ENCODE assay signal across 1 cellular context in the genomic region with DNA sequence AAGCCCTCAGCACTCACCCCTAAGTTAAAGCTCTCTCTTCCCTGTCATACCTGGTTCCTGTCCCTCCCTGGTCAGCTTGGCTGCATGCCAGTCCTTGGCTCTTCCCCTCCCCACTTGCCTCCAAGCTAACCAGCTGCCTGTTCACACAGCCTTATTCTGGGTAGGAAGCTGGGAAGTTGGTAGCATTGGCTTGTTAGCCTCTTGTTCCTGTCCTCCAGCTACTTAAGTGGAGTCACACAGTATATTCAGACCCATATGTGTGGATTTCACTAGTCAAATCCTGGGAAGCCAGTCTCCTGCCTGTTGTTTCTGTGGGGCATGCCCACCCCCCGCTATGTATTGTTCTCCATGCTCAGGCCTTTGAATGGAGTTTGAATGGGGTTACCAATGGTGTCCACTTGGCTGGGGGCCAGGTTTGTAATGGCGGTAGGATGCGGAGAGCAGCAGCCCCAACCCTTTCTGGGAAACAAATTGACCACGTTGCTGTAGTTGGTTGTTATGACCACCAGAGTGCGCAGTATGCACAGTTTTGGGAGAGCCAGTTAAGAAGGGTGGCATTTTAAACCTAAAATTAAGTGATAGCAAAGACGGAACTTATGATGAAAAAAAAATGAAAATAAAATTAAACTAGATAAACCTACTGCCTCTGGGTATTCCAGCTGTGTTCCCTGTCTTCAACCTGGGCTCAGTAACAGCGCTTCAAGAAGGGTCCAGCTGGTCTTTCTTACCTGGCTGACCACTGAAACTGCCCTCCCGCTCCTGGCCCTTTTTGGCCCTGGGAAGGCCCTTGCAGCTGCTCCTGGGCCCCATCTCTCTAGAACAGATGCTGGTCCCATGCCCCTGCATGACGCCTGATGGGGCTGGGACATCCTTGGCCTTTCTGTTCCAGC.
A peak's percentile ranks its signal among the peaks of the same experiment; 100 is the strongest.
TF ChIP-seq lines count a peak whose summit lies in the region.

No MANE protein-coding gene starts in this region.

TF ChIP-seq in HEK293, 187 proteins besides CTCF, POLR2A, EP300 and RAD21 (continued from another document):
- TF ChIP-seq, protein P1, sequence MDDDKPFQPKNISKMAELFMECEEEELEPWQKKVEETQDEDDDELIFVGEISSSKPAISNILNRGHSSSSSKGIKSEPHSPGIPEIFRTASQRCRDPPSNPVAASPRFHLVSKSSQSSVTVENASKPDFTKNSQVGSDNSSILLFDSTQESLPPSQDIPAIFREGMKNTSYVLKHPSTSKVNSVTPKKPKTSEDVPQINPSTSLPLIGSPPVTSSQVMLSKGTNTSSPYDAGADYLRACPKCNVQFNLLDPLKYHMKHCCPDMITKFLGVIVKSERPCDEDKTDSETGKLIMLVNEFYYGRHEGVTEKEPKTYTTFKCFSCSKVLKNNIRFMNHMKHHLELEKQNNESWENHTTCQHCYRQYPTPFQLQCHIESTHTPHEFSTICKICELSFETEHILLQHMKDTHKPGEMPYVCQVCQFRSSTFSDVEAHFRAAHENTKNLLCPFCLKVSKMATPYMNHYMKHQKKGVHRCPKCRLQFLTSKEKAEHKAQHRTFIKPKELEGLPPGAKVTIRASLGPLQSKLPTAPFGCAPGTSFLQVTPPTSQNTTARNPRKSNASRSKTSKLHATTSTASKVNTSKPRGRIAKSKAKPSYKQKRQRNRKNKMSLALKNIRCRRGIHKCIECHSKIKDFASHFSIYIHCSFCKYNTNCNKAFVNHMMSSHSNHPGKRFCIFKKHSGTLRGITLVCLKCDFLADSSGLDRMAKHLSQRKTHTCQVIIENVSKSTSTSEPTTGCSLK (tag by site-specific recombination; IDR thresholded peaks at IDR 0.05), result no peak
- TF ChIP-seq IKZF3 (tag by site-specific recombination; IDR thresholded peaks at IDR 0.05) (no peak), ZNF629 (tag by site-specific recombination; IDR thresholded peaks at IDR 0.05) (0 out of 2 replicates have a peak, but pooled peaks have one; percentile 18), ZNF341 (tag by site-specific recombination; IDR thresholded peaks at IDR 0.05; ENCODE audit: low read depth) (no peak), ZNF157 (tag by site-specific recombination; IDR thresholded peaks at IDR 0.05) (no peak)
